Comparison of ENCODE assay signal across 9 cellular contexts in genomic region chr7:34165927-34166550, GRCh38.
DNase-seq lines count a peak whose midpoint lies in the region; ATAC-seq, FAIRE-seq and TF ChIP-seq lines count a peak whose summit lies in the region.
"Had no signal": no experiment of that assay in that cellular context is flagged by ENCODE, and none has a peak within 500 bp of the region (broad histone marks: within the 10 kb centered on the region; RNA-seq: fewer than 3 reads in every experiment).

No MANE protein-coding gene starts in this region.

- no peaks in the 10 kb centered on the region for H3K9me1 ChIP-seq in endothelial cell of umbilical vein (replicated peaks; ENCODE audit: control insufficient read depth, extremely low read depth, insufficient read depth, low read length)

- POLR2A ChIA-PET in endothelial cell of umbilical vein (lab: Charles Lee) = no interaction called here

- ATAC-seq in psoas muscle (peak; percentile 85 to 91 (median 88)), GM21529 (IDR thresholded peaks at IDR 0.05; ENCODE audit: unreplicated experiment) (no peak)

- no peak for TF ChIP-seq POLR2A in endothelial cell of umbilical vein (IDR thresholded peaks at IDR 0.05; ENCODE audit: low read depth, low read length)

- H3K4me1 ChIP-seq in endothelial cell of umbilical vein (ENCODE audit: control insufficient read depth, extremely low read depth, insufficient read depth, low read length) (no peaks in the 10 kb centered on the region), psoas muscle (peaks cover 17% of the 10 kb centered on the region)
- H3K4me1 ChIP-seq: BLaER1 treated with 17β-estradiol and CSF1 and Interleukin-3, amounts not matched to agents 10 nM and 100 nM had no signal

- dilution Hi-C loops in endothelial cell of umbilical vein (cut with MboI; ENCODE audit: extremely low pct_ligation_motif_present, low sequenced_read_pairs) = no loop called here

- CTCF ChIA-PET in endothelial cell of umbilical vein (lab: Charles Lee) = interaction anchor here (1.1 to 1.4 kb wide), 3 partner anchors 11 to 981 kb away, joined by 3 to 4 read pairs (median 4); no protein-coding TSS in a partner anchor

- no peaks in the 10 kb centered on the region for H4K20me1 ChIP-seq in endothelial cell of umbilical vein (replicated peaks; ENCODE audit: control insufficient read depth, extremely low read depth, insufficient read depth, low read length)
- H4K20me1 ChIP-seq: BLaER1 treated with 17β-estradiol and CSF1 and Interleukin-3, amounts not matched to agents 10 nM and 100 nM had no signal

- H2AFZ ChIP-seq in endothelial cell of umbilical vein (ENCODE audit: low read depth, low read length) = no peak overlapping the region

- intact Hi-C loops in endothelial cell of umbilical vein (cut with micrococcal nuclease) = loop anchor here (1.0 to 5.0 kb wide), 5 partner anchors 32 to 923 kb away; no protein-coding TSS in a partner anchor
- intact Hi-C loops in psoas muscle (cut with DNase I) = loop anchor here (1.0 to 5.0 kb wide), 4 partner anchors 31 to 73 kb away; no protein-coding TSS in a partner anchor

- DNase-seq in NCI-H345 (lab: John Stamatoyannopoulos, UW) (peak; percentile 24), NCI-H345 treated with DMSO at 0.1 percent for 48 hours (lab: John Stamatoyannopoulos, UW; ENCODE audit: unreplicated experiment) (no peak), NCI-H526 treated with DMSO at 0.1 percent for 48 hours (lab: John Stamatoyannopoulos, UW) (peak; percentile 47), endothelial cell of umbilical vein (ENCODE audit: low read depth, low spot score) (peak; percentile 37), psoas muscle (no peak)
- no peak for DNase-seq in stimulated activated CD4-positive, alpha-beta T cell treated with anti-CD3 and anti-CD28 coated beads, Interleukin-2, amount 100 ng/mL, for 48 hours
- no peak for DNase-seq in stimulated activated naive CD4-positive, alpha-beta T cell treated with Interleukin-2 at 50 U/mL for 16 hours (lab: John Stamatoyannopoulos, UW)

- no TSS peak for BruUV-seq in endothelial cell of umbilical vein (replicated peaks; lab: Mats Ljungman, UMichigan)

- H3K9me3 ChIP-seq in endothelial cell of umbilical vein (replicated peaks; ENCODE audit: control insufficient read depth, insufficient read depth, low read length) (no peaks in the 10 kb centered on the region), psoas muscle (no peaks in the 10 kb centered on the region)
- H3K9me3 ChIP-seq: BLaER1 treated with 17β-estradiol and CSF1 and Interleukin-3, amounts not matched to agents 10 nM and 100 nM had no signal

- no peak overlapping the region for H3K4me2 ChIP-seq in endothelial cell of umbilical vein (ENCODE audit: insufficient read depth, low read length)
- H3K4me2 ChIP-seq: BLaER1 treated with 17β-estradiol and CSF1 and Interleukin-3, amounts not matched to agents 10 nM and 100 nM had no signal

- no peak overlapping the region for H3K4me3 ChIP-seq in endothelial cell of umbilical vein (replicated peaks in 1 of 3; ENCODE audit: insufficient read depth in 1 of 3, low read depth in 1 of 3, low read length in 3 of 3)
- H3K4me3 ChIP-seq in psoas muscle = no peak overlapping the region
- H3K4me3 ChIP-seq: BLaER1 treated with 17β-estradiol and CSF1 and Interleukin-3, amounts not matched to agents 10 nM and 100 nM had no signal

- no peak overlapping the region for H3K9ac ChIP-seq in endothelial cell of umbilical vein (replicated peaks; ENCODE audit: extremely low read depth, insufficient read depth, low read length)
- H3K9ac ChIP-seq: BLaER1 treated with 17β-estradiol and CSF1 and Interleukin-3, amounts not matched to agents 10 nM and 100 nM had no signal

- H3K27me3 ChIP-seq in endothelial cell of umbilical vein (ENCODE audit: control insufficient read depth in 2 of 2, insufficient read depth in 2 of 2, low read length in 2 of 2) (peaks cover 0 to 2% of the 10 kb centered on the region in 2 experiments), psoas muscle (ENCODE audit: insufficient read depth in 3 of 3, low read length in 2 of 3) (no peaks in the 10 kb centered on the region)
- H3K27me3 ChIP-seq: BLaER1 treated with 17β-estradiol and CSF1 and Interleukin-3, amounts not matched to agents 10 nM and 100 nM had no signal

- peak; percentile 67 for FAIRE-seq in endothelial cell of umbilical vein (lab: Jason Lieb, UNC)

- no peaks in the 10 kb centered on the region for H3K36me3 ChIP-seq in endothelial cell of umbilical vein (ENCODE audit: control insufficient read depth in 2 of 2, extremely low read depth in 1 of 2, insufficient read depth in 2 of 2, low read length in 2 of 2)
- no peaks in the 10 kb centered on the region for H3K36me3 ChIP-seq in psoas muscle (ENCODE audit: insufficient read depth in 1 of 2, low read depth in 1 of 2)
- H3K36me3 ChIP-seq: BLaER1 treated with 17β-estradiol and CSF1 and Interleukin-3, amounts not matched to agents 10 nM and 100 nM had no signal

- 95 to 98% (median 96%) methylated on average over 3 of the region's 3 CpGs for WGBS in psoas muscle, 3 donors

- TF ChIP-seq CTCF in endothelial cell of umbilical vein (IDR thresholded peaks at IDR 0.05; ENCODE audit: extremely low read depth in 1 of 2, insufficient read depth in 1 of 2, low read depth in 1 of 2, low read length in 2 of 2) (peak; percentile 37 to 59), psoas muscle (IDR thresholded peaks at IDR 0.05) (peak; percentile 68)

- no peak overlapping the region for H3K27ac ChIP-seq in endothelial cell of umbilical vein (ENCODE audit: insufficient read depth, low read depth, low read length)
- peak overlapping the region; percentile 74 for H3K27ac ChIP-seq in psoas muscle
- H3K27ac ChIP-seq: BLaER1 treated with 17β-estradiol and CSF1 and Interleukin-3, amounts not matched to agents 10 nM and 100 nM had no signal

- no peaks in the 10 kb centered on the region for H3K79me2 ChIP-seq in endothelial cell of umbilical vein (ENCODE audit: control insufficient read depth, insufficient read depth, low read length)

TF ChIP-seq in endothelial cell of umbilical vein, 7 proteins besides CTCF, POLR2A, EP300 and RAD21:
- TF ChIP-seq POLR2AphosphoS5 (IDR thresholded peaks at IDR 0.05; ENCODE audit: insufficient read depth, low read depth, low read length) = no peak
- TF ChIP-seq MAX (IDR thresholded peaks at IDR 0.05; ENCODE audit: insufficient read depth, insufficient read length) = no peak
- no peak for TF ChIP-seq FOS (IDR thresholded peaks at IDR 0.05; ENCODE audit: borderline replicate concordance, insufficient read depth, low read length)
- TF ChIP-seq GATA2 (IDR thresholded peaks at IDR 0.05; ENCODE audit: insufficient read depth, insufficient read length, low read depth, low read length) = no peak
- TF ChIP-seq JUN (IDR thresholded peaks at IDR 0.05; ENCODE audit: borderline replicate concordance, insufficient read depth, insufficient read length, low read depth) = no peak
- TF ChIP-seq EZH2 (IDR thresholded peaks at IDR 0.05; ENCODE audit: borderline replicate concordance, low read depth, low read length, severe bottlenecking) = no peak
- TF ChIP-seq MYC (IDR thresholded peaks at IDR 0.05; ENCODE audit: low read depth, low read length) = no peak

Comparison
In these comparisons a context has a peak if more than half of its experiments do, and no peak if none do; other contexts are left out.
1. DNase-seq: peak in NCI-H345 (single experiment), NCI-H526 treated with DMSO at 0.1 percent for 48 hours (single experiment) and endothelial cell of umbilical vein (single experiment); none in NCI-H345 treated with DMSO at 0.1 percent for 48 hours (single experiment), psoas muscle (0 of 2), stimulated activated CD4-positive, alpha-beta T cell treated with anti-CD3 and anti-CD28 coated beads, Interleukin-2, amount 100 ng/mL, for 48 hours (0 of 2) and stimulated activated naive CD4-positive, alpha-beta T cell treated with Interleukin-2 at 50 U/mL for 16 hours (single experiment).